Comparison of ENCODE assay signal across 8 cellular contexts in the genomic region with DNA sequence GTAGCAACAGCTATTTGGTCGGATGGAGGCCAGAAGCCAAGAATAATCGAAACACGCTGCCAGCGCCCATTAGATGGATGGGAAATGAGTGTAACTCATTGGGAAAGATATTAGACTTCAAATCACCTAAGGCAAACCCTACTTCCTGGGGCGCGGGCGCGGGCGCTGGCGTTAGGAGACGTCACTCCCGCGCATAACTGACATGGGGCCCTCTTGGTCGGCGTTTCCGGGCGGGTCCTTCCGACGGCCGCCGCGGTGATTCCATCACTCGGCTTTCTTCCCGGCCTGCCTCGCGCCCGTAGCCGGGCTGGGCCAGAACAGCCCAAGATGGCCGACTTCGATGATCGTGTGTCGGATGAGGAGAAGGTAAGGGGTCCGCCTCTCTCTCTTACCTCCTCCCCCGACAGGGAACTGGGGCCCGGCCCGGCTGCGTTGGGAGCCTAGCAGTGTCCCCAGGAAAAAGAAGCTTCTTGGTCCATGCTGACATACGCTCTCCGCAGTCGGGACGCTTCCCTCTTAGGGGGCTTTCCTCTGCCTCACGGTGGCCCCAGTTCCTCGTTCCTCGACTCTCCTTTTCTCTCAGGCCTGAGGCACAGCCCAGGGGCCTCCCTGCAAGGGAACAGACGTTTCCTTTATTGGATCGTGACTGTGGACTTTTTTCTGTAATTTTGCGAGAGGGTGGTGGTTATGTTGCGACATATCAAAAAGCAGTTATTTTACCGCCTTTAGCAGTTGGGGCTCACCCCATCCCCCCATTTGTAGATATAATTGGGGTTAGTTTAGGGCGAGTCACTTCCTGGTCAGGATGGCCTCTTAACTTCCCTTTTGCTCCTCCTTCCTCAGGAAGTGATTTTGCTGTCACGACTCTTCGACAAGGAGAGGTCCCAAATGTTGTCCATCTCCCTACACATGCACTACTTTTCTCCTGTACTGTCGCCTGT. TPM values are rescaled to one million over a fixed set of nuclear protein-coding genes. Genes with fewer than 3 reads are reported as not detected.
DNase-seq lines count a peak whose midpoint lies in the region; ATAC-seq and TF ChIP-seq lines count a peak whose summit lies in the region.

A gene (plus strand): TSS at position 315 of the 941 bp plus-strand sequence. CDS start 13 bp downstream, at position 328.

- DNase-seq in NCI-H526 treated with DMSO at 0.1 percent for 48 hours (lab: John Stamatoyannopoulos, UW) = peak; percentile 91
- peak; percentile 97 for DNase-seq in activated CD4-positive, alpha-beta T cell treated with anti-CD3 and anti-CD28 coated beads, Interleukin-2, amount 10 ng/mL, durations not matched to agents 24 days and 14 days
- peak; percentile 95 for DNase-seq in coronary artery (ENCODE audit: low spot score)
- DNase-seq in left kidney (ENCODE audit: low read depth, low spot score) = peak; percentile 97
- peak; percentile 93 for DNase-seq in stimulated activated CD4-positive, alpha-beta T cell treated with anti-CD3 and anti-CD28 coated beads, Interleukin-1b, Interleukin-23, amount 100 ng/mL, for 48 hours

- ATAC-seq in GM19328 (IDR thresholded peaks at IDR 0.05; ENCODE audit: unreplicated experiment) = peak; percentile 81
- ATAC-seq in HG03469 (IDR thresholded peaks at IDR 0.05; ENCODE audit: unreplicated experiment) = peak; percentile 70

- peaks cover 41 to 46% (median 46%) of the 10 kb centered on the region in 11 experiments for H4K20me1 ChIP-seq in BLaER1 treated with 17β-estradiol and CSF1 and Interleukin-3, amounts not matched to agents 10 nM and 100 nM

- no peak for TF ChIP-seq CTCF in coronary artery (IDR thresholded peaks at IDR 0.05)

- no peaks in the 10 kb centered on the region for H3K9me3 ChIP-seq in BLaER1 treated with 17β-estradiol and CSF1 and Interleukin-3, amounts not matched to agents 10 nM and 100 nM (replicated peaks in 1 of 11)

- H3K4me3 Mint-ChIP-seq in activated CD4-positive, alpha-beta T cell treated with anti-CD3 and anti-CD28 coated beads, Interleukin-2, amount 10 ng/mL, durations not matched to agents 24 days and 14 days = peak within 1 kb of the TSS; percentile 99

- H3K27me3 ChIP-seq in BLaER1 treated with 17β-estradiol and CSF1 and Interleukin-3, amounts not matched to agents 10 nM and 100 nM = no peaks in the 10 kb centered on the region

- H3K4me2 ChIP-seq in BLaER1 treated with 17β-estradiol and CSF1 and Interleukin-3, amounts not matched to agents 10 nM and 100 nM = peak within 1 kb of the TSS; percentile 76 to 99 (median 93)

- peak within 1 kb of the TSS; percentile 100 for H3K27ac Mint-ChIP-seq in activated CD4-positive, alpha-beta T cell treated with anti-CD3 and anti-CD28 coated beads, Interleukin-2, amount 10 ng/mL, durations not matched to agents 24 days and 14 days

- H3K4me1 Mint-ChIP-seq in activated CD4-positive, alpha-beta T cell treated with anti-CD3 and anti-CD28 coated beads, Interleukin-2, amount 10 ng/mL, durations not matched to agents 24 days and 14 days = peaks cover 39% of the 10 kb centered on the region

- peaks cover 29% of the 10 kb centered on the region for H3K36me3 Mint-ChIP-seq in activated CD4-positive, alpha-beta T cell treated with anti-CD3 and anti-CD28 coated beads, Interleukin-2, amount 10 ng/mL, durations not matched to agents 24 days and 14 days (ENCODE audit: low read depth)

- no peaks in the 10 kb centered on the region for H3K9me3 Mint-ChIP-seq in activated CD4-positive, alpha-beta T cell treated with anti-CD3 and anti-CD28 coated beads, Interleukin-2, amount 10 ng/mL, durations not matched to agents 24 days and 14 days

- peaks cover 29 to 54% (median 38%) of the 10 kb centered on the region in 10 experiments for H3K4me1 ChIP-seq in BLaER1 treated with 17β-estradiol and CSF1 and Interleukin-3, amounts not matched to agents 10 nM and 100 nM

- peaks cover 18 to 46% (median 29%) of the 10 kb centered on the region in 11 experiments; a peak in 20 of 22 replicates for H3K36me3 ChIP-seq in BLaER1 treated with 17β-estradiol and CSF1 and Interleukin-3, amounts not matched to agents 10 nM and 100 nM

- H3K9ac ChIP-seq in BLaER1 treated with 17β-estradiol and CSF1 and Interleukin-3, amounts not matched to agents 10 nM and 100 nM = peak within 1 kb of the TSS; percentile 94 to 100 (median 98)

- peak within 1 kb of the TSS; percentile 97 to 100 (median 99) for H3K27ac ChIP-seq in BLaER1 treated with 17β-estradiol and CSF1 and Interleukin-3, amounts not matched to agents 10 nM and 100 nM
- peak within 1 kb of the TSS; percentile 97 to 98 for H3K27ac ChIP-seq in coronary artery

- intact Hi-C loops in activated CD4-positive, alpha-beta T cell treated with anti-CD3 and anti-CD28 coated beads, Interleukin-2, amount 10 ng/mL, durations not matched to agents 24 days and 14 days (cut with micrococcal nuclease) = loop anchor here (1.0 to 5.0 kb wide), 9 partner anchors 55 to 1193 kb away; a partner anchor contains a TSS

- no peaks in the 10 kb centered on the region for H3K27me3 Mint-ChIP-seq in activated CD4-positive, alpha-beta T cell treated with anti-CD3 and anti-CD28 coated beads, Interleukin-2, amount 10 ng/mL, durations not matched to agents 24 days and 14 days

- H3K4me3 ChIP-seq in BLaER1 treated with 17β-estradiol and CSF1 and Interleukin-3, amounts not matched to agents 10 nM and 100 nM = peak within 1 kb of the TSS; percentile 76 to 97 (median 88)
- peak within 1 kb of the TSS; percentile 90 for H3K4me3 ChIP-seq in coronary artery

RNA-seq across cellular contexts. Expression of the gene that starts here (rescaled TPM):
- total RNA-seq in activated CD4-positive, alpha-beta T cell treated with anti-CD3 and anti-CD28 coated beads, Interleukin-2, amount 10 ng/mL, durations not matched to agents 24 days and 14 days = 241 and 250 TPM in 2 replicates

Comparison
In these comparisons a context has a peak if more than half of its experiments do, and no peak if none do; other contexts are left out.
1. Peak in every context shown above with its lines: DNase-seq, ATAC-seq, H3K4me3 ChIP-seq and H3K27ac ChIP-seq.